26 cellular contexts compared by ENCODE assay signal in the genomic region with DNA sequence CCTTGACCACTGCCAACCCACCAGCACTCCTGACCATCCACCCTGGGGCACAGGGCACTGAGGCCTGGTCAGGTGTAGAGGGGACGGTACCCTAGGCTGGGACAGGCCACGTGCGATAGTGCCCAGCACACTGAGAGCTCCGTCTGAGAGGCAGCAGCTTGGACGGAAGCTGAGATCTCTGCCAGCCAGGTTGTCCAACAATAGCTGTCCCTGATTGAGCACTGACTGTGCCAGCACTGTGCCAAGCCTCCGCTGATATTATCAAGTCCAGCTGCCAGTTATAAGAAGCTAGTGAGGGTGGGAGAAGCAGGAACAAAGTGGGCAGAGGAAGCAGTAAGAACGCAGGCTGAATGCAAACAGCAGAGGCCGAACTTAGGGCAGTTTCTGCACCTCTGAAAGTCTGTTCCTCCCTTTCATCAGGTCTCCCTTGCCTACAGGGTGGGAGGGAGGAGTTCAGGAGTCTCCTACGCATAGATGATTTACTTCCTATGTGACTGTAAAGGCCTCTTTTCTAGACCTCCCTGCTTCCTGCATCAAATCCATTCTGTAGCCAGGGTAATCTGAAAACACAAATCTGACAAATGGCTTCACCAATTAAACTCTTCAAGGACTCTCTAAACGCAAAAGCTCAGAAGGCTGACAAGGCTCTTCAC. TPM values are rescaled to one million over a fixed set of nuclear protein-coding genes. Genes with fewer than 3 reads are reported as not detected.
DNase-seq lines count a peak whose midpoint lies in the region; ATAC-seq, FAIRE-seq and TF ChIP-seq lines count a peak whose summit lies in the region.
"Had no signal": no experiment of that assay in that cellular context is flagged by ENCODE, and none has a peak within 500 bp of the region (broad histone marks: within the 10 kb centered on the region; RNA-seq: fewer than 3 reads in every experiment).

No MANE protein-coding gene starts in this region.

- H3K27ac ChIP-seq in angular gyrus (ENCODE audit: low read depth, low read length) (peak overlapping the region; percentile 77), left ventricle myocardium inferior (replicated peaks) (peak overlapping the region; percentile 85), small intestine (ENCODE audit: low read depth in 1 of 2, low read length in 1 of 2) (no peak overlapping the region)
- H3K27ac ChIP-seq: 22Rv1, ovary, upper lobe of left lung had no signal

- H3K9me3 Mint-ChIP-seq in stimulated activated effector memory CD8-positive, alpha-beta T cell treated with anti-CD3 and anti-CD28 coated beads, Interleukin-12 subunit alpha, Interleukin-12 subunit beta, amount 100 ng/mL, for 72 hours = no peaks in the 10 kb centered on the region
- H3K9me3 Mint-ChIP-seq: activated naive CD8-positive, alpha-beta T cell treated with anti-CD3 and anti-CD28 coated beads, Interleukin-2, amount 10 ng/mL, durations not matched to agents 7 days and 5 days; activated T-helper 17 cell treated with anti-CD3 and anti-CD28 coated beads, Interleukin-2, amount 50 U/mL, for 72 hours; CD4-positive, CD25-positive, alpha-beta regulatory T cell; HFFc6; naive thymus-derived CD4-positive, alpha-beta T cell; T-helper 2 cell treated with Interferon-gamma antibody and Interleukin-4, amounts not matched to agents 5 μg/mL and 100 μg/mL, for 36 hours had no signal

- intact Hi-C loops in left ventricle myocardium inferior (cut with micrococcal nuclease) = no loop called here

- peak overlapping the region; percentile 24 for H3K4me3 ChIP-seq in left ventricle myocardium inferior
- H3K4me3 ChIP-seq in small intestine (ENCODE audit: low read depth in 1 of 2, low read length in 2 of 2) = no peak overlapping the region
- H3K4me3 ChIP-seq in BE2C (ENCODE audit: low read depth, low read length) = no peak overlapping the region
- H3K4me3 ChIP-seq: ovary, upper lobe of left lung had no signal

- 91 to 96% (median 91%) methylated on average over 10 of the region's 10 CpGs for WGBS in small intestine, 3 donors

- no peak overlapping the region for H3K4me3 Mint-ChIP-seq in stimulated activated effector memory CD8-positive, alpha-beta T cell treated with anti-CD3 and anti-CD28 coated beads, Interleukin-12 subunit alpha, Interleukin-12 subunit beta, amount 100 ng/mL, for 72 hours
- H3K4me3 Mint-ChIP-seq: activated naive CD8-positive, alpha-beta T cell treated with anti-CD3 and anti-CD28 coated beads, Interleukin-2, amount 10 ng/mL, durations not matched to agents 7 days and 5 days; activated T-helper 17 cell treated with anti-CD3 and anti-CD28 coated beads, Interleukin-2, amount 50 U/mL, for 72 hours; CD4-positive, CD25-positive, alpha-beta regulatory T cell; HFFc6; naive thymus-derived CD4-positive, alpha-beta T cell; T-helper 2 cell treated with Interferon-gamma antibody and Interleukin-4, amounts not matched to agents 5 μg/mL and 100 μg/mL, for 36 hours had no signal

- H3K4me1 Mint-ChIP-seq in stimulated activated effector memory CD8-positive, alpha-beta T cell treated with anti-CD3 and anti-CD28 coated beads, Interleukin-12 subunit alpha, Interleukin-12 subunit beta, amount 100 ng/mL, for 72 hours = no peaks in the 10 kb centered on the region
- H3K4me1 Mint-ChIP-seq: activated naive CD8-positive, alpha-beta T cell treated with anti-CD3 and anti-CD28 coated beads, Interleukin-2, amount 10 ng/mL, durations not matched to agents 7 days and 5 days; activated T-helper 17 cell treated with anti-CD3 and anti-CD28 coated beads, Interleukin-2, amount 50 U/mL, for 72 hours; CD4-positive, CD25-positive, alpha-beta regulatory T cell; naive thymus-derived CD4-positive, alpha-beta T cell had no signal

- H3K36me3 Mint-ChIP-seq in stimulated activated effector memory CD8-positive, alpha-beta T cell treated with anti-CD3 and anti-CD28 coated beads, Interleukin-12 subunit alpha, Interleukin-12 subunit beta, amount 100 ng/mL, for 72 hours = no peaks in the 10 kb centered on the region
- H3K36me3 Mint-ChIP-seq: activated naive CD8-positive, alpha-beta T cell treated with anti-CD3 and anti-CD28 coated beads, Interleukin-2, amount 10 ng/mL, durations not matched to agents 7 days and 5 days had no signal

- H3K36me3 ChIP-seq in left ventricle myocardium inferior (peaks cover 8% of the 10 kb centered on the region), small intestine (ENCODE audit: control insufficient read depth in 2 of 2, insufficient read depth in 2 of 2, low read length in 2 of 2) (no peaks in the 10 kb centered on the region), BE2C (no peaks in the 10 kb centered on the region)
- H3K36me3 ChIP-seq: ovary, upper lobe of left lung had no signal

- H3K4me1 ChIP-seq in left ventricle myocardium inferior = peaks cover 47% of the 10 kb centered on the region
- H3K4me1 ChIP-seq in small intestine (ENCODE audit: control insufficient read depth in 2 of 2, insufficient read depth in 1 of 2, low read depth in 1 of 2, low read length in 1 of 2) = no peaks in the 10 kb centered on the region
- no peaks in the 10 kb centered on the region for H3K4me1 ChIP-seq in BE2C
- H3K4me1 ChIP-seq: upper lobe of left lung had no signal

- H3K27ac Mint-ChIP-seq in stimulated activated effector memory CD8-positive, alpha-beta T cell treated with anti-CD3 and anti-CD28 coated beads, Interleukin-12 subunit alpha, Interleukin-12 subunit beta, amount 100 ng/mL, for 72 hours = peak overlapping the region; percentile 6
- H3K27ac Mint-ChIP-seq: activated naive CD8-positive, alpha-beta T cell treated with anti-CD3 and anti-CD28 coated beads, Interleukin-2, amount 10 ng/mL, durations not matched to agents 7 days and 5 days; activated T-helper 17 cell treated with anti-CD3 and anti-CD28 coated beads, Interleukin-2, amount 50 U/mL, for 72 hours; HFFc6; naive thymus-derived CD4-positive, alpha-beta T cell; T-helper 2 cell treated with Interferon-gamma antibody and Interleukin-4, amounts not matched to agents 5 μg/mL and 100 μg/mL, for 36 hours had no signal

- no peak for ATAC-seq in stimulated activated effector memory CD8-positive, alpha-beta T cell treated with anti-CD3 and anti-CD28 coated beads, Interleukin-12 subunit alpha, Interleukin-12 subunit beta, amount 100 ng/mL, for 72 hours
- no peak for ATAC-seq in activated CD4-positive, CD25-positive, alpha-beta regulatory T cell treated with anti-CD3 and anti-CD28 coated beads, Interleukin-2, amount 50 U/mL, for 24 hours
- ATAC-seq: activated T-helper 17 cell treated with anti-CD3 and anti-CD28 coated beads, Interleukin-2, amount 50 U/mL, for 72 hours; naive thymus-derived CD4-positive, alpha-beta T cell had no signal

- H3K27me3 ChIP-seq in left ventricle myocardium inferior (ENCODE audit: low read depth) (no peaks in the 10 kb centered on the region), small intestine (ENCODE audit: control insufficient read depth in 2 of 2, insufficient read depth in 2 of 2, low read length in 2 of 2) (no peaks in the 10 kb centered on the region), BE2C (no peaks in the 10 kb centered on the region)
- H3K27me3 ChIP-seq: ovary, upper lobe of left lung had no signal

- TF ChIP-seq CTCF in left ventricle myocardium inferior (IDR thresholded peaks at IDR 0.05; ENCODE audit: borderline replicate concordance) = no peak
- no peak for TF ChIP-seq CTCF in BE2C (IDR thresholded peaks at IDR 0.05; ENCODE audit: low read depth, low read length)

- DNase-seq in NCI-H1417 (lab: John Stamatoyannopoulos, UW) = peak in 2 of 3 experiments; percentile 7 to 35
- no peak for DNase-seq in NCI-H1417 treated with DMSO at 0.1 percent for 48 hours (lab: John Stamatoyannopoulos, UW)
- peak; percentile 65 for DNase-seq in left ventricle myocardium inferior
- DNase-seq in stimulated activated effector memory CD8-positive, alpha-beta T cell treated with anti-CD3 and anti-CD28 coated beads, Interleukin-12 subunit alpha, Interleukin-12 subunit beta, amount 100 ng/mL, for 72 hours (ENCODE audit: low spot score in 2 of 2) = no peak
- DNase-seq in small intestine = no peak
- DNase-seq in BE2C = no peak
- DNase-seq: activated CD8-positive, alpha-beta memory T cell treated with anti-CD3 and anti-CD28 coated beads, Interleukin-2, amount 50 U/mL, for 4 hours; activated naive CD8-positive, alpha-beta T cell treated with anti-CD3 and anti-CD28 coated beads, Interleukin-2, amount 10 ng/mL, durations not matched to agents 7 days and 5 days; CD4-positive, CD25-positive, alpha-beta regulatory T cell; effector CD4-positive, alpha-beta T cell; erythroblast; foreskin fibroblast; HFFc6; KBM-7; MM.1S; naive thymus-derived CD4-positive, alpha-beta T cell; NCI-H1694 treated with DMSO at 0.1 percent for 48 hours; ovary; stimulated activated CD4-positive, alpha-beta T cell treated with anti-CD3 and anti-CD28 coated beads, Interleukin-12 subunit alpha, Interleukin-12 subunit beta, amount 100 ng/mL, for 4 hours; stimulated activated CD4-positive, alpha-beta T cell treated with anti-CD3 and anti-CD28 coated beads, Interleukin-4, amount 100 ng/mL, for 4 hours; upper lobe of left lung had no signal

- H3K9me3 ChIP-seq in left ventricle myocardium inferior (replicated peaks) (no peaks in the 10 kb centered on the region), small intestine (ENCODE audit: control insufficient read depth, low read depth) (no peaks in the 10 kb centered on the region), BE2C (no peaks in the 10 kb centered on the region)
- H3K9me3 ChIP-seq: ovary, upper lobe of left lung had no signal

- FAIRE-seq in small intestine (lab: Jason Lieb, UNC) = no peak

RNA-seq across cellular contexts. Expression of a gene that starts 29.7 kb away (rescaled TPM):
- 75.6 TPM for total RNA-seq in left ventricle myocardium inferior
- polyA plus RNA-seq in small intestine = 10 to 100 TPM; 57.0 to 79.8 (median 70.8) TPM
- 159 TPM for polyA plus RNA-seq in BE2C (2012; ENCODE audit: insufficient read depth, insufficient read length, low read depth)

RNA-seq across cellular contexts. Expression of a gene that starts 30.0 kb away (rescaled TPM):
- 80.8 TPM for total RNA-seq in left ventricle myocardium inferior
- polyA plus RNA-seq in small intestine = 10 to 100 TPM; 40.3 to 61.7 (median 49.6) TPM
- 104 TPM for polyA plus RNA-seq in BE2C (2012; ENCODE audit: insufficient read depth, insufficient read length, low read depth)

RNA-seq across cellular contexts. Expression of a gene that starts 49.2 kb away (rescaled TPM):
- 5.5 TPM for total RNA-seq in left ventricle myocardium inferior
- 1 to 10 TPM; 1.1 to 3.8 (median 3.2) TPM for polyA plus RNA-seq in small intestine
- 14.9 TPM for polyA plus RNA-seq in BE2C (2012; ENCODE audit: insufficient read depth, insufficient read length, low read depth)

Comparison
In these comparisons a context has a peak if more than half of its experiments do, and no peak if none do; other contexts are left out.
1. DNase-seq: peak in NCI-H1417 (2 of 3) and left ventricle myocardium inferior (single experiment); none in NCI-H1417 treated with DMSO at 0.1 percent for 48 hours (single experiment), stimulated activated effector memory CD8-positive, alpha-beta T cell treated with anti-CD3 and anti-CD28 coated beads, Interleukin-12 subunit alpha, Interleukin-12 subunit beta, amount 100 ng/mL, for 72 hours (0 of 2), small intestine (single experiment) and BE2C (single experiment).
2. H3K27ac ChIP-seq: peak in angular gyrus (single experiment) and left ventricle myocardium inferior (single experiment); none in small intestine (0 of 2).